In genomic region chr1:208190784-208191183, GRCh38 we compare ENCODE assay signal across 10 cellular contexts.
"Had no signal": no experiment of that assay in that cellular context is flagged by ENCODE, and none has a peak within 500 bp of the region (broad histone marks: within the 10 kb centered on the region; RNA-seq: fewer than 3 reads in every experiment).

No MANE protein-coding gene starts in this region.

- DNase-seq: activated CD4-positive, alpha-beta T cell treated with anti-CD3 and anti-CD28 coated beads for 36 hours; activated CD8-positive, alpha-beta memory T cell treated with anti-CD3 and anti-CD28 coated beads, Interleukin-2, amount 50 U/mL, for 48 hours; activated CD8-positive, alpha-beta T cell treated with anti-CD3 and anti-CD28 coated beads for 36 hours; activated naive CD4-positive, alpha-beta T cell; gastrocnemius medialis; lower lobe of right lung; pancreas; stimulated activated CD4-positive, alpha-beta T cell treated with anti-CD3 and anti-CD28 coated beads, Interleukin-2, amount 100 ng/mL, for 48 hours; T1000; upper lobe of right lung had no signal

- ATAC-seq: activated CD4-positive, alpha-beta T cell treated with anti-CD3 and anti-CD28 coated beads for 36 hours; activated CD8-positive, alpha-beta T cell treated with anti-CD3 and anti-CD28 coated beads for 36 hours; gastrocnemius medialis; lower lobe of right lung; pancreas; upper lobe of right lung had no signal
